ENCODE assay signal across 23 cellular contexts in genomic region chr16:71762186-71762585, GRCh38.
DNase-seq lines count a peak whose midpoint lies in the region; ATAC-seq and TF ChIP-seq lines count a peak whose summit lies in the region.
"Had no signal": no experiment of that assay in that cellular context is flagged by ENCODE, and none has a peak within 500 bp of the region (broad histone marks: within the 10 kb centered on the region; RNA-seq: fewer than 3 reads in every experiment).

No MANE protein-coding gene starts in this region.

- CTCF ChIA-PET in AG04449 (lab: Yijun Ruan, JAX) = interaction anchor here (1.2 kb wide), 1 partner anchor 14 kb away, joined by 3 read pairs; no protein-coding TSS in a partner anchor

- peak; percentile 37 for DNase-seq in AG04449 (ENCODE audit: low read depth, low spot score)
- peak; percentile 75 for DNase-seq in HCEC 1CT
- DNase-seq in brain microvascular endothelial cell = peak; percentile 7
- DNase-seq in hepatic stellate cell (ENCODE audit: low spot score) = peak; percentile 58
- no peak for DNase-seq in NCI-H1417 (lab: John Stamatoyannopoulos, UW)
- no peak for DNase-seq in NOMO-1 treated with DMSO at 0.1 percent for 48 hours (lab: John Stamatoyannopoulos, UW; ENCODE audit: unreplicated experiment)
- DNase-seq: activated CD8-positive, alpha-beta memory T cell treated with anti-CD3 and anti-CD28 coated beads, Interleukin-2, amount 50 U/mL, for 48 hours; activated effector memory CD4-positive, alpha-beta T cell treated with anti-CD3 and anti-CD28 coated beads, Interleukin-2, amount 50 U/mL, for 16 hours; DND-41; endodermal cell; gastrocnemius medialis; GOT3; MG63; NCI-H2171 treated with DMSO at 0.1 percent for 48 hours; NCI-H69; psoas muscle; Right ventricle myocardium superior; spleen; stimulated activated CD8-positive, alpha-beta memory T cell treated with anti-CD3 and anti-CD28 coated beads, Interleukin-4, amount 100 ng/mL, for 48 hours; substantia nigra had no signal

- TF ChIP-seq CTCF in AG04449 (IDR thresholded peaks at IDR 0.05; ENCODE audit: insufficient read depth, low read length, missing control alignments) = no peak
- no peak for TF ChIP-seq CTCF in brain microvascular endothelial cell (IDR thresholded peaks at IDR 0.05; ENCODE audit: low read depth, low read length, missing control alignments)

- H3K4me3 ChIP-seq in AG04449 (ENCODE audit: low read depth, low read length) = no peak overlapping the region
- H3K4me3 ChIP-seq in brain microvascular endothelial cell (ENCODE audit: low read depth, low read length) = no peak overlapping the region
- H3K4me3 ChIP-seq: gastrocnemius medialis, MG63, psoas muscle, spleen had no signal

- POLR2A ChIA-PET in AG04449 (lab: Yijun Ruan, JAX) = no interaction called here

- H3K27me3 ChIP-seq in brain microvascular endothelial cell (replicated peaks) = no peaks in the 10 kb centered on the region
- H3K27me3 ChIP-seq: gastrocnemius medialis, MG63, spleen had no signal

- H3K27ac ChIP-seq in brain microvascular endothelial cell = peak overlapping the region; percentile 29
- H3K27ac ChIP-seq: gastrocnemius medialis, psoas muscle, spleen had no signal

- H3K36me3 ChIP-seq in brain microvascular endothelial cell (replicated peaks) = peaks cover 43% of the 10 kb centered on the region

- ATAC-seq in GM19455 (IDR thresholded peaks at IDR 0.05; ENCODE audit: unreplicated experiment) = no peak
- ATAC-seq in HG03520 (IDR thresholded peaks at IDR 0.05; ENCODE audit: unreplicated experiment) = no peak
- ATAC-seq: gastrocnemius medialis; natural killer cell treated with Interleukin-12 subunit alpha and Interleukin-12 subunit beta and Interleukin-15 and Interleukin-18, amount 100 ng/mL, for 72 hours; psoas muscle had no signal

- in situ Hi-C loops in brain microvascular endothelial cell (cut with HindIII; ENCODE audit: low pct_ligation_motif_present, low sequenced_read_pairs) = no loop called here

Comparison
In these comparisons a context has a peak if more than half of its experiments do, and no peak if none do; other contexts are left out.
1. DNase-seq: peak in AG04449 (single experiment), HCEC 1CT (single experiment), brain microvascular endothelial cell (single experiment) and hepatic stellate cell (single experiment); none in NCI-H1417 (0 of 3) and NOMO-1 treated with DMSO at 0.1 percent for 48 hours (single experiment).